ENCODE assay signal across 1 cellular context in genomic region chr13:99582511-99582910, GRCh38.
TF ChIP-seq lines count a peak whose summit lies in the region.

No MANE protein-coding gene starts in this region.

TF ChIP-seq in K562, 482 proteins besides CTCF, POLR2A, EP300 and RAD21 (continued from another document and continues in another):
- no peak for TF ChIP-seq ZBTB5 (IDR thresholded peaks at IDR 0.05)
- no peak for TF ChIP-seq EP400 (IDR thresholded peaks at IDR 0.05)
- TF ChIP-seq, protein P1, sequence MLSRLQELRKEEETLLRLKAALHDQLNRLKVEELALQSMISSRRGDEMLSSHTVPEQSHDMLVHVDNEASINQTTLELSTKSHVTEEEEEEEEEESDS (CRISPR knock-in tag; IDR thresholded peaks at IDR 0.05), result no peak
- TF ChIP-seq C11orf30 (IDR thresholded peaks at IDR 0.05; ENCODE audit: low read depth), result no peak
- 0 out of 4 replicates have a peak, but pooled peaks of 1 of the 2 experiments have one; percentile 50 for TF ChIP-seq TEAD1 (CRISPR knock-in tag; IDR thresholded peaks at IDR 0.05)
- TF ChIP-seq JUND (IDR thresholded peaks at IDR 0.05; ENCODE audit: borderline replicate concordance, low read depth, low read length), result peak; percentile 11; the same call in 1 of the 2 replicates
- no peak for TF ChIP-seq JUND (tag; IDR thresholded peaks at IDR 0.05; ENCODE audit: borderline replicate concordance, low read depth, low read length)
- TF ChIP-seq MXI1 (IDR thresholded peaks at IDR 0.05; ENCODE audit: low read depth, low read length), result no peak
- TF ChIP-seq POLR3G (IDR thresholded peaks at IDR 0.05; ENCODE audit: extremely low read depth, insufficient read length, insufficient replicate concordance), result no peak
- no peak for TF ChIP-seq ZNF609 (CRISPR knock-in tag; IDR thresholded peaks at IDR 0.05; ENCODE audit: borderline replicate concordance)
- TF ChIP-seq, protein P2, sequence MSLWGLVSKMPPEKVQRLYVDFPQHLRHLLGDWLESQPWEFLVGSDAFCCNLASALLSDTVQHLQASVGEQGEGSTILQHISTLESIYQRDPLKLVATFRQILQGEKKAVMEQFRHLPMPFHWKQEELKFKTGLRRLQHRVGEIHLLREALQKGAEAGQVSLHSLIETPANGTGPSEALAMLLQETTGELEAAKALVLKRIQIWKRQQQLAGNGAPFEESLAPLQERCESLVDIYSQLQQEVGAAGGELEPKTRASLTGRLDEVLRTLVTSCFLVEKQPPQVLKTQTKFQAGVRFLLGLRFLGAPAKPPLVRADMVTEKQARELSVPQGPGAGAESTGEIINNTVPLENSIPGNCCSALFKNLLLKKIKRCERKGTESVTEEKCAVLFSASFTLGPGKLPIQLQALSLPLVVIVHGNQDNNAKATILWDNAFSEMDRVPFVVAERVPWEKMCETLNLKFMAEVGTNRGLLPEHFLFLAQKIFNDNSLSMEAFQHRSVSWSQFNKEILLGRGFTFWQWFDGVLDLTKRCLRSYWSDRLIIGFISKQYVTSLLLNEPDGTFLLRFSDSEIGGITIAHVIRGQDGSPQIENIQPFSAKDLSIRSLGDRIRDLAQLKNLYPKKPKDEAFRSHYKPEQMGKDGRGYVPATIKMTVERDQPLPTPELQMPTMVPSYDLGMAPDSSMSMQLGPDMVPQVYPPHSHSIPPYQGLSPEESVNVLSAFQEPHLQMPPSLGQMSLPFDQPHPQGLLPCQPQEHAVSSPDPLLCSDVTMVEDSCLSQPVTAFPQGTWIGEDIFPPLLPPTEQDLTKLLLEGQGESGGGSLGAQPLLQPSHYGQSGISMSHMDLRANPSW (CRISPR knock-in tag; IDR thresholded peaks at IDR 0.05), result no peak
- peak; percentile 45; the same call in 1 of the 2 replicates for TF ChIP-seq BHLHE40 (IDR thresholded peaks at IDR 0.05; ENCODE audit: low read length)
- no peak for TF ChIP-seq NBN (IDR thresholded peaks at IDR 0.05; ENCODE audit: low read depth)
- TF ChIP-seq MAZ (CRISPR knock-in tag; conservative IDR thresholded peaks at IDR 0.05 in 1 of 2, IDR thresholded peaks at IDR 0.05 in 1 of 2), result no peak
- no peak for TF ChIP-seq ZNF324 (CRISPR knock-in tag; IDR thresholded peaks at IDR 0.05)
- TF ChIP-seq ZNF780A (CRISPR knock-in tag; IDR thresholded peaks at IDR 0.05), result no peak
- TF ChIP-seq ZNF316 (IDR thresholded peaks at IDR 0.05), result no peak
- no peak for TF ChIP-seq PTBP1 (IDR thresholded peaks at IDR 0.05; ENCODE audit: low read depth, low read length)
- TF ChIP-seq HNRNPLL (IDR thresholded peaks at IDR 0.05; ENCODE audit: low read depth, low read length, poor library complexity, severe bottlenecking), result no peak
- TF ChIP-seq, protein P3, sequence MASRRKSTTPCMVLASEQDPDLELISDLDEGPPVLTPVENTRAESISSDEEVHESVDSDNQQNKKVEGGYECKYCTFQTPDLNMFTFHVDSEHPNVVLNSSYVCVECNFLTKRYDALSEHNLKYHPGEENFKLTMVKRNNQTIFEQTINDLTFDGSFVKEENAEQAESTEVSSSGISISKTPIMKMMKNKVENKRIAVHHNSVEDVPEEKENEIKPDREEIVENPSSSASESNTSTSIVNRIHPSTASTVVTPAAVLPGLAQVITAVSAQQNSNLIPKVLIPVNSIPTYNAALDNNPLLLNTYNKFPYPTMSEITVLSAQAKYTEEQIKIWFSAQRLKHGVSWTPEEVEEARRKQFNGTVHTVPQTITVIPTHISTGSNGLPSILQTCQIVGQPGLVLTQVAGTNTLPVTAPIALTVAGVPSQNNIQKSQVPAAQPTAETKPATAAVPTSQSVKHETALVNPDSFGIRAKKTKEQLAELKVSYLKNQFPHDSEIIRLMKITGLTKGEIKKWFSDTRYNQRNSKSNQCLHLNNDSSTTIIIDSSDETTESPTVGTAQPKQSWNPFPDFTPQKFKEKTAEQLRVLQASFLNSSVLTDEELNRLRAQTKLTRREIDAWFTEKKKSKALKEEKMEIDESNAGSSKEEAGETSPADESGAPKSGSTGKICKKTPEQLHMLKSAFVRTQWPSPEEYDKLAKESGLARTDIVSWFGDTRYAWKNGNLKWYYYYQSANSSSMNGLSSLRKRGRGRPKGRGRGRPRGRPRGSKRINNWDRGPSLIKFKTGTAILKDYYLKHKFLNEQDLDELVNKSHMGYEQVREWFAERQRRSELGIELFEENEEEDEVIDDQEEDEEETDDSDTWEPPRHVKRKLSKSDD (conservative IDR thresholded peaks at IDR 0.05; ENCODE audit: low read length), result no peak
- TF ChIP-seq NRF1 (conservative IDR thresholded peaks at IDR 0.05 in 1 of 2, IDR thresholded peaks at IDR 0.05 in 1 of 2), result no peak
- 0 out of 2 replicates have a peak, but pooled peaks have one; percentile 14 for TF ChIP-seq ELF4 (CRISPR knock-in tag; IDR thresholded peaks at IDR 0.05)
- no peak for TF ChIP-seq ZNF511 (CRISPR knock-in tag; IDR thresholded peaks at IDR 0.05)
- no peak for TF ChIP-seq TAF7 (tag; IDR thresholded peaks at IDR 0.05)
- no peak for TF ChIP-seq HLTF (IDR thresholded peaks at IDR 0.05)
- TF ChIP-seq USF1 (CRISPR knock-in tag; IDR thresholded peaks at IDR 0.05), result no peak
- TF ChIP-seq, protein P4, sequence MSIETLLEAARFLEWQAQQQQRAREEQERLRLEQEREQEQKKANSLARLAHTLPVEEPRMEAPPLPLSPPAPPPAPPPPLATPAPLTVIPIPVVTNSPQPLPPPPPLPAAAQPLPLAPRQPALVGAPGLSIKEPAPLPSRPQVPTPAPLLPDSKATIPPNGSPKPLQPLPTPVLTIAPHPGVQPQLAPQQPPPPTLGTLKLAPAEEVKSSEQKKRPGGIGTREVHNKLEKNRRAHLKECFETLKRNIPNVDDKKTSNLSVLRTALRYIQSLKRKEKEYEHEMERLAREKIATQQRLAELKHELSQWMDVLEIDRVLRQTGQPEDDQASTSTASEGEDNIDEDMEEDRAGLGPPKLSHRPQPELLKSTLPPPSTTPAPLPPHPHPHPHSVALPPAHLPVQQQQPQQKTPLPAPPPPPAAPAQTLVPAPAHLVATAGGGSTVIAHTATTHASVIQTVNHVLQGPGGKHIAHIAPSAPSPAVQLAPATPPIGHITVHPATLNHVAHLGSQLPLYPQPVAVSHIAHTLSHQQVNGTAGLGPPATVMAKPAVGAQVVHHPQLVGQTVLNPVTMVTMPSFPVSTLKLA (conservative IDR thresholded peaks at IDR 0.05), result 0 out of 4 replicates have a peak, but pooled peaks of 1 of the 2 experiments have one; percentile 17
- TF ChIP-seq, protein P5, sequence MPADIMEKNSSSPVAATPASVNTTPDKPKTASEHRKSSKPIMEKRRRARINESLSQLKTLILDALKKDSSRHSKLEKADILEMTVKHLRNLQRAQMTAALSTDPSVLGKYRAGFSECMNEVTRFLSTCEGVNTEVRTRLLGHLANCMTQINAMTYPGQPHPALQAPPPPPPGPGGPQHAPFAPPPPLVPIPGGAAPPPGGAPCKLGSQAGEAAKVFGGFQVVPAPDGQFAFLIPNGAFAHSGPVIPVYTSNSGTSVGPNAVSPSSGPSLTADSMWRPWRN (IDR thresholded peaks at IDR 0.05; ENCODE audit: low read depth), result no peak
- TF ChIP-seq SMARCA4 (IDR thresholded peaks at IDR 0.05), result 0 out of 2 replicates have a peak, but pooled peaks have one; percentile 22
- TF ChIP-seq NFE2L1 (tag; IDR thresholded peaks at IDR 0.05; ENCODE audit: borderline replicate concordance, low read depth), result no peak
- peak; percentile 76 for TF ChIP-seq ARID1B (IDR thresholded peaks at IDR 0.05)
- no peak for TF ChIP-seq TBP (optimal IDR thresholded peaks at IDR 0.05; ENCODE audit: low read depth, low read length)
- no peak for TF ChIP-seq POU5F1 (IDR thresholded peaks at IDR 0.05; ENCODE audit: borderline replicate concordance, low read depth, low read length, partially characterized antibody)
- no peak for TF ChIP-seq NFIX (CRISPR knock-in tag; IDR thresholded peaks at IDR 0.05; ENCODE audit: low read depth)
- TF ChIP-seq FOXM1 (IDR thresholded peaks at IDR 0.05; ENCODE audit: low read depth), result no peak
- TF ChIP-seq FOXM1 (CRISPR knock-in tag; IDR thresholded peaks at IDR 0.05; ENCODE audit: low read depth), result no peak
- TF ChIP-seq SMARCB1 (IDR thresholded peaks at IDR 0.05; ENCODE audit: insufficient read length, low read depth), result no peak
- no peak for TF ChIP-seq ZEB2 (IDR thresholded peaks at IDR 0.05)
- no peak for TF ChIP-seq ZNF41 (CRISPR knock-in tag; conservative IDR thresholded peaks at IDR 0.05)
- peak; percentile 58; the same call in 1 of the 2 replicates for TF ChIP-seq MTA2 (IDR thresholded peaks at IDR 0.05; ENCODE audit: low read depth)
- no peak for TF ChIP-seq MAFF (IDR thresholded peaks at IDR 0.05; ENCODE audit: low read length)
- peak; percentile 49; the same call in 1 of the 2 replicates for TF ChIP-seq CTBP1 (IDR thresholded peaks at IDR 0.05; ENCODE audit: borderline replicate concordance)
- TF ChIP-seq JUN (IDR thresholded peaks at IDR 0.05; ENCODE audit: borderline replicate concordance, low read depth, low read length), result no peak
- TF ChIP-seq JUN (CRISPR knock-in tag; IDR thresholded peaks at IDR 0.05; ENCODE audit: borderline replicate concordance), result no peak
- no peak for TF ChIP-seq ATF4 (CRISPR knock-in tag; IDR thresholded peaks at IDR 0.05)
- TF ChIP-seq ILF3 (IDR thresholded peaks at IDR 0.05; ENCODE audit: borderline replicate concordance), result no peak
- 0 out of 4 replicates have a peak, but pooled peaks of 1 of the 2 experiments have one; percentile 25 for TF ChIP-seq RCOR1 (IDR thresholded peaks at IDR 0.05; ENCODE audit: borderline replicate concordance in 1 of 2, low read depth in 2 of 2, low read length in 2 of 2)
- TF ChIP-seq, protein P6, sequence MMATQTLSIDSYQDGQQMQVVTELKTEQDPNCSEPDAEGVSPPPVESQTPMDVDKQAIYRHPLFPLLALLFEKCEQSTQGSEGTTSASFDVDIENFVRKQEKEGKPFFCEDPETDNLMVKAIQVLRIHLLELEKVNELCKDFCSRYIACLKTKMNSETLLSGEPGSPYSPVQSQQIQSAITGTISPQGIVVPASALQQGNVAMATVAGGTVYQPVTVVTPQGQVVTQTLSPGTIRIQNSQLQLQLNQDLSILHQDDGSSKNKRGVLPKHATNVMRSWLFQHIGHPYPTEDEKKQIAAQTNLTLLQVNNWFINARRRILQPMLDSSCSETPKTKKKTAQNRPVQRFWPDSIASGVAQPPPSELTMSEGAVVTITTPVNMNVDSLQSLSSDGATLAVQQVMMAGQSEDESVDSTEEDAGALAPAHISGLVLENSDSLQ (IDR thresholded peaks at IDR 0.05), result no peak
